17 cellular contexts compared by ENCODE assay signal in genomic region chr1:1225913-1226312, GRCh38. TPM values are rescaled to one million over a fixed set of nuclear protein-coding genes. Genes with fewer than 3 reads are reported as not detected.
A peak's percentile ranks its signal among the peaks of the same experiment; 100 is the strongest.
DNase-seq lines count a peak whose midpoint lies in the region; ATAC-seq, FAIRE-seq and TF ChIP-seq lines count a peak whose summit lies in the region.
"Had no signal": no experiment of that assay in that cellular context is flagged by ENCODE, and none has a peak within 500 bp of the region (broad histone marks: within the 10 kb centered on the region; RNA-seq: fewer than 3 reads in every experiment).

No MANE protein-coding gene starts in this region.

- H3K9me2 ChIP-seq in HCT116 (ENCODE audit: insufficient read depth): no peaks in the 10 kb centered on the region

- no peak for TF ChIP-seq POLR2A in HCT116 (IDR thresholded peaks at IDR 0.05; ENCODE audit: borderline replicate concordance, extremely low read depth, insufficient read depth, insufficient read length)
- no peak for TF ChIP-seq POLR2A in K562 (conservative IDR thresholded peaks at IDR 0.05)
- TF ChIP-seq POLR2A in esophagus muscularis mucosa (IDR thresholded peaks at IDR 0.05; ENCODE audit: low read depth): no peak

- TF ChIP-seq EP300 in K562 (IDR thresholded peaks at IDR 0.05; ENCODE audit: low read length): no peak
- TF ChIP-seq EP300 in esophagus muscularis mucosa (IDR thresholded peaks at IDR 0.05): no peak

- H3K4me3 ChIP-seq in HCT116 (replicated peaks in 1 of 2; ENCODE audit: low read depth in 1 of 2, low read length in 2 of 2) (no peak overlapping the region), K562 (no peak overlapping the region), trophoblast cell (ENCODE audit: low read depth, low read length) (peak overlapping the region; percentile 28), esophagus muscularis mucosa (no peak overlapping the region)
- H3K4me3 ChIP-seq: A549 had no signal

- H3K36me3 ChIP-seq in HCT116 (ENCODE audit: control insufficient read depth in 1 of 2, insufficient read depth in 2 of 2, low read length in 2 of 2) (peaks cover 25 to 30% of the 10 kb centered on the region in 2 experiments), K562 (ENCODE audit: control insufficient read depth, insufficient read depth, low read length) (peaks cover 90% of the 10 kb centered on the region; the same call in 2 of the 3 replicates), trophoblast cell (ENCODE audit: control insufficient read depth in 1 of 2, insufficient read depth in 2 of 2, low read length in 2 of 2) (peaks cover 68 to 79% of the 10 kb centered on the region in 2 experiments), esophagus muscularis mucosa (peaks cover 53 to 85% (median 80%) of the 10 kb centered on the region in 4 donors)

- H3K9me1 ChIP-seq in K562 (ENCODE audit: control insufficient read depth, insufficient read depth, low read length): no peaks in the 10 kb centered on the region

- no peak overlapping the region for H3K23ac ChIP-seq in trophoblast cell (ENCODE audit: low read length)

- no peak overlapping the region for H4K8ac ChIP-seq in trophoblast cell (ENCODE audit: low read depth, low read length)

- H3K9ac ChIP-seq in HCT116 (ENCODE audit: low read length) (no peak overlapping the region), K562 (ENCODE audit: insufficient read depth in 1 of 2, low read depth in 2 of 2, low read length in 2 of 2) (no peak overlapping the region), trophoblast cell (ENCODE audit: low read length) (no peak overlapping the region)

- POLR2A ChIA-PET in HCT116 (lab: Charles Lee): no interaction called here
- POLR2A ChIA-PET in K562 (lab: Yijun Ruan, JAX): interaction anchor here (0.6 to 1.8 kb wide), 5 partner anchors 10 to 100 kb away, joined by 3 to 7 read pairs (median 3); no protein-coding TSS in a partner anchor

- H3K27ac ChIP-seq in HCT116 (ENCODE audit: low read depth, low read length): peak overlapping the region; percentile 18; the same call in 1 of the 2 replicates
- no peak overlapping the region for H3K27ac ChIP-seq in K562 (ENCODE audit: extremely low read depth, low read depth, low read length)
- H3K27ac ChIP-seq in trophoblast cell (ENCODE audit: low read depth, low read length): no peak overlapping the region
- H3K27ac ChIP-seq in esophagus muscularis mucosa (replicated peaks in 1 of 4): no peak overlapping the region
- H3K27ac ChIP-seq: A549 had no signal

- intact Hi-C loops in HCT116 (cut with micrococcal nuclease): no loop called here
- intact Hi-C loops in K562 (cut with micrococcal nuclease): no loop called here
- intact Hi-C loops in esophagus muscularis mucosa (cut with DNase I): no loop called here

- H4K20me1 ChIP-seq in HCT116 (ENCODE audit: insufficient read depth): no peaks in the 10 kb centered on the region
- H4K20me1 ChIP-seq in K562 (replicated peaks; ENCODE audit: control insufficient read depth, insufficient read depth, low read length): peaks cover 9% of the 10 kb centered on the region; the same call in 1 of the 2 replicates

- no peaks in the 10 kb centered on the region for H3K27me3 ChIP-seq in HCT116 (ENCODE audit: insufficient read depth, low read length)
- H3K27me3 ChIP-seq in K562 (ENCODE audit: control insufficient read depth in 2 of 2, insufficient read depth in 2 of 2, low read length in 2 of 2): no peaks in the 10 kb centered on the region
- H3K27me3 ChIP-seq in trophoblast cell (ENCODE audit: insufficient read depth, low read length): no peaks in the 10 kb centered on the region
- H3K27me3 ChIP-seq in esophagus muscularis mucosa: no peaks in the 10 kb centered on the region

- H3K27ac Mint-ChIP-seq in activated naive CD4-positive, alpha-beta T cell treated with anti-CD3 and anti-CD28 coated beads, Interleukin-2, amount 50 U/mL, for 24 hours: no peak overlapping the region
- H3K27ac Mint-ChIP-seq in activated naive CD4-positive, alpha-beta T cell treated with anti-CD3 and anti-CD28 coated beads, Interleukin-2, amount 50 U/mL, for 72 hours: peak overlapping the region in 1 of 2 donors; percentile 44

- no TSS peak for BruUV-seq in HCT116 (replicated peaks; lab: Mats Ljungman, UMichigan)
- BruUV-seq in K562 (replicated peaks; lab: Mats Ljungman, UMichigan): no TSS peak

- DNase-seq in activated naive CD4-positive, alpha-beta T cell treated with anti-CD3 and anti-CD28 coated beads, Interleukin-2, amount 50 U/mL, for 72 hours (ENCODE audit: low spot score in 2 of 2): no peak
- no peak for DNase-seq in HCT116 (ENCODE audit: low read depth, low spot score)
- no peak for DNase-seq in K562 (ENCODE audit: extremely low read depth in 1 of 4, low spot score in 3 of 4)
- no peak for DNase-seq in trophoblast cell
- no peak for DNase-seq in esophagus muscularis mucosa (ENCODE audit: extremely low spot score)
- no peak for DNase-seq in COR-L47 (lab: John Stamatoyannopoulos, UW)
- no peak for DNase-seq in NK-92 treated with Interleukin-12 subunit alpha and Interleukin-12 subunit beta, amount 100 ng/mL, for 24 hours (lab: John Stamatoyannopoulos, UW)
- DNase-seq: GDM1, Kasumi-1, NCI-H1417, NCI-H2171 treated with DMSO at 0.1 percent for 48 hours, NCI-H510A treated with DMSO at 0.1 percent for 48 hours had no signal

- no peak overlapping the region for H2BK5ac ChIP-seq in trophoblast cell (ENCODE audit: low read depth, low read length, poor library complexity)

- no peak for FAIRE-seq in K562 (lab: Jason Lieb, UNC)
- FAIRE-seq: A549, RCC 7860 had no signal

- H3K4ac ChIP-seq in trophoblast cell (ENCODE audit: low read depth, low read length): no peak overlapping the region

- 96% methylated on average over 18 of the region's 18 CpGs for WGBS in K562 (ENCODE audit: insufficient coverage, low coverage, missing lambda C conversion rate)
- WGBS in trophoblast cell (ENCODE audit: extremely low coverage, insufficient coverage, insufficient read length): no CpG with 5 or more reads among the region's 18 CpGs
- 89% methylated on average over 18 of the region's 18 CpGs for WGBS in esophagus muscularis mucosa

- H3K4me1 ChIP-seq in HCT116 (ENCODE audit: control insufficient read depth in 1 of 2, insufficient read depth in 2 of 2, low read length in 2 of 2) (peaks cover 3 to 11% of the 10 kb centered on the region in 2 experiments; a peak in 1 of 4 replicates), K562 (replicated peaks in 1 of 2; ENCODE audit: control insufficient read depth in 2 of 2, insufficient read depth in 2 of 2, low read length in 2 of 2) (peaks cover 5 to 66% of the 10 kb centered on the region in 2 experiments; a peak in 4 of 5 replicates), trophoblast cell (ENCODE audit: control insufficient read depth in 1 of 2, insufficient read depth in 2 of 2, low read length in 2 of 2) (peaks cover 3% of the 10 kb centered on the region in 2 experiments), esophagus muscularis mucosa (peaks cover 20 to 51% (median 37%) of the 10 kb centered on the region in 4 donors)

- H2BK12ac ChIP-seq in trophoblast cell (ENCODE audit: low read length): no peak overlapping the region

- TF ChIP-seq RAD21 in HCT116 (IDR thresholded peaks at IDR 0.05; ENCODE audit: low read depth): no peak
- TF ChIP-seq RAD21 in K562 (CRISPR knock-in tag; conservative IDR thresholded peaks at IDR 0.05 in 1 of 2, IDR thresholded peaks at IDR 0.05 in 1 of 2): no peak

- TF ChIP-seq CTCF in HCT116 (IDR thresholded peaks at IDR 0.05 in 2 of 3, conservative IDR thresholded peaks at IDR 0.05 in 1 of 3; ENCODE audit: borderline replicate concordance in 1 of 3, insufficient read depth in 1 of 3, low read depth in 2 of 3, low read length in 2 of 3): no peak
- no peak for TF ChIP-seq CTCF in K562 (IDR thresholded peaks at IDR 0.05 in 2 of 3, conservative IDR thresholded peaks at IDR 0.05 in 1 of 3; ENCODE audit: insufficient read depth in 2 of 3, low read depth in 1 of 3, low read length in 3 of 3)
- TF ChIP-seq CTCF in esophagus muscularis mucosa (IDR thresholded peaks at IDR 0.05): no peak

- no peak overlapping the region for H4K12ac ChIP-seq in trophoblast cell (ENCODE audit: low read depth, low read length)

- H3K14ac ChIP-seq in trophoblast cell (ENCODE audit: low read length): no peak overlapping the region

- no peak overlapping the region for H4K91ac ChIP-seq in trophoblast cell (ENCODE audit: low read depth, low read length)

- H3K4me2 ChIP-seq in HCT116 (ENCODE audit: low read length) (no peak overlapping the region), K562 (ENCODE audit: insufficient read depth, low read length) (no peak overlapping the region), trophoblast cell (ENCODE audit: low read length) (no peak overlapping the region)
- H3K4me2 ChIP-seq: A549 had no signal

- no peak overlapping the region for H2BK120ac ChIP-seq in trophoblast cell (ENCODE audit: insufficient read depth, low read length, poor library complexity)

- CTCF ChIA-PET in HCT116 (lab: Charles Lee) (no interaction called here), K562 (lab: Yijun Ruan, JAX; ENCODE audit: low intra/inter-chr PET ratio) (no interaction called here)

- H3K36me3 Mint-ChIP-seq in activated naive CD4-positive, alpha-beta T cell treated with anti-CD3 and anti-CD28 coated beads, Interleukin-2, amount 50 U/mL, for 24 hours: peaks cover 19% of the 10 kb centered on the region
- H3K36me3 Mint-ChIP-seq in activated naive CD4-positive, alpha-beta T cell treated with anti-CD3 and anti-CD28 coated beads, Interleukin-2, amount 50 U/mL, for 72 hours: peaks cover 26 to 33% of the 10 kb centered on the region in 2 donors

- H2AFZ ChIP-seq in HCT116 (ENCODE audit: low read depth, low read length, poor library complexity, severe bottlenecking) (no peak overlapping the region), K562 (ENCODE audit: low read depth, low read length) (no peak overlapping the region), trophoblast cell (ENCODE audit: insufficient read depth, low read length, poor library complexity) (no peak overlapping the region)

- ATAC-seq in activated naive CD4-positive, alpha-beta T cell treated with anti-CD3 and anti-CD28 coated beads, Interleukin-2, amount 50 U/mL, for 72 hours: no peak
- no peak for ATAC-seq in HCT116
- no peak for ATAC-seq in K562
- ATAC-seq: A549 had no signal

- in situ Hi-C loops in K562 (cut with MboI): no loop called here

- H3K4me1 Mint-ChIP-seq in activated naive CD4-positive, alpha-beta T cell treated with anti-CD3 and anti-CD28 coated beads, Interleukin-2, amount 50 U/mL, for 24 hours: peaks cover 34% of the 10 kb centered on the region

- no peak overlapping the region for H2AK5ac ChIP-seq in trophoblast cell (ENCODE audit: low read length)

- no peaks in the 10 kb centered on the region for H3K9me3 Mint-ChIP-seq in activated naive CD4-positive, alpha-beta T cell treated with anti-CD3 and anti-CD28 coated beads, Interleukin-2, amount 50 U/mL, for 24 hours
- no peaks in the 10 kb centered on the region for H3K9me3 Mint-ChIP-seq in activated naive CD4-positive, alpha-beta T cell treated with anti-CD3 and anti-CD28 coated beads, Interleukin-2, amount 50 U/mL, for 72 hours

- H3K4me3 Mint-ChIP-seq in activated naive CD4-positive, alpha-beta T cell treated with anti-CD3 and anti-CD28 coated beads, Interleukin-2, amount 50 U/mL, for 24 hours: peak overlapping the region; percentile 23
- H3K4me3 Mint-ChIP-seq: CD14-positive monocyte had no signal

- H3K79me1 ChIP-seq in trophoblast cell (ENCODE audit: low read length): no peaks in the 10 kb centered on the region

- RAD21 ChIA-PET in HCT116 (lab: Charles Lee; ENCODE audit: low non-redundant PET in 1 of 2, low total read pairs in 2 of 2, uncharacterized antibody in 2 of 2, unreplicated experiment in 2 of 2): no interaction called here

- H3K9me3 ChIP-seq in HCT116 (ENCODE audit: control insufficient read depth in 1 of 2, insufficient read depth in 1 of 2, low read depth in 1 of 2, low read length in 2 of 2) (no peaks in the 10 kb centered on the region), K562 (replicated peaks; ENCODE audit: control insufficient read depth, insufficient read depth, low read depth, low read length) (no peaks in the 10 kb centered on the region), trophoblast cell (ENCODE audit: insufficient read depth, low read depth, low read length) (peaks cover 6% of the 10 kb centered on the region), esophagus muscularis mucosa (no peaks in the 10 kb centered on the region)
- H3K9me3 ChIP-seq: A549 had no signal

- no peak overlapping the region for H3K18ac ChIP-seq in trophoblast cell (ENCODE audit: low read length)

- H3K79me2 ChIP-seq in HCT116 (ENCODE audit: insufficient read depth, low read length) (peaks cover 76% of the 10 kb centered on the region), K562 (ENCODE audit: control insufficient read depth, insufficient read depth, low read length) (peaks cover 69% of the 10 kb centered on the region), trophoblast cell (ENCODE audit: control insufficient read depth, insufficient read depth, low read length, poor library complexity) (no peaks in the 10 kb centered on the region)

- H3K27me3 Mint-ChIP-seq in activated naive CD4-positive, alpha-beta T cell treated with anti-CD3 and anti-CD28 coated beads, Interleukin-2, amount 50 U/mL, for 24 hours: no peaks in the 10 kb centered on the region

RNA-seq across cellular contexts. Expression of gene SDF4, which starts 5.9 kb away (rescaled TPM):
- 100 to 1,000 TPM in 1 of 2 donors, 10 to 100 TPM in 1; 68.4 to 144 TPM for total RNA-seq in activated naive CD4-positive, alpha-beta T cell treated with anti-CD3 and anti-CD28 coated beads, Interleukin-2, amount 50 U/mL, for 72 hours
- 133 TPM for total RNA-seq in HCT116 (2021; ENCODE audit: unreplicated experiment)
- 118 and 119 TPM in 2 replicates for polyA plus RNA-seq in HCT116 (2012)
- total RNA-seq in K562 (2011; cell fraction: chromatin; rRNA removed; ENCODE audit: low replicate concordance): 114 and 239 TPM in 2 replicates
- total RNA-seq in K562 (2011; cell fraction: nucleolus; rRNA removed): 360 and 385 TPM in 2 replicates
- total RNA-seq in K562 (2011; cell fraction: nucleoplasm; rRNA removed): 146 and 213 TPM in 2 replicates
- 82.6 and 118 TPM in 2 replicates for total RNA-seq in K562 (2014; rRNA removed)
- total RNA-seq in K562 (2014; rRNA removed; fragmentation: Illumina TruSeq; extraction: Trizol): 18.1 and 30.3 TPM in 2 replicates
- 62.2 and 65.2 TPM in 2 replicates for total RNA-seq in K562 (2015; rRNA removed; fragmentation: Illumina TruSeq; extraction: Trizol)
- total RNA-seq in K562 (2021): 152 and 160 TPM in 2 replicates
- polyA plus RNA-seq in K562 (2011; rRNA removed): 43.8 and 77.2 TPM in 2 replicates
- 44.3 and 73.9 TPM in 2 replicates for polyA plus RNA-seq in K562 (2011; cell fraction: cytosol; rRNA removed)
- 122 and 161 TPM in 2 replicates for polyA plus RNA-seq in K562 (2011; cell fraction: nucleus; rRNA removed)
- 112 and 208 TPM in 2 replicates for polyA plus RNA-seq in K562 (2012)
- polyA plus RNA-seq in K562 (2014; fragmentation: Illumina TruSeq; extraction: Trizol): 66.0 and 88.1 TPM in 2 replicates
- 1 to 10 TPM in 1 of 2 experiments, under 1 TPM in 1; 0.35 to 4.9 TPM for polyA plus RNA-seq in K562 (2014; fragmentation: Nextera tagmentation; extraction: Ambion mirVana)
- polyA plus RNA-seq in K562 (2014; rRNA removed): 93.4 and 101 TPM in 2 replicates
- polyA minus RNA-seq in K562 (2011; rRNA and poly(A)+ RNA removed): 59.1 and 63.4 TPM in 2 replicates
- 37.0 and 61.3 TPM in 2 replicates for polyA minus RNA-seq in K562 (2011; cell fraction: cytosol; rRNA and poly(A)+ RNA removed)
- 48.9 and 83.4 TPM in 2 replicates for polyA minus RNA-seq in K562 (2011; cell fraction: nucleus; rRNA and poly(A)+ RNA removed)
- polyA plus RNA-seq in trophoblast cell (2013): 136 and 142 TPM in 2 replicates
- 100 to 1,000 TPM in 3 of 4 donors, 10 to 100 TPM in 1; 88.5 to 125 (median 107) TPM for total RNA-seq in esophagus muscularis mucosa

RNA-seq across cellular contexts. Expression of gene B3GALT6, which starts 6.1 kb away (rescaled TPM):
- total RNA-seq in activated naive CD4-positive, alpha-beta T cell treated with anti-CD3 and anti-CD28 coated beads, Interleukin-2, amount 50 U/mL, for 72 hours: 10 to 100 TPM in 1 of 2 donors, 1 to 10 TPM in 1; 9.0 to 12.5 TPM
- total RNA-seq in HCT116 (2021; ENCODE audit: unreplicated experiment) (16.3 TPM), K562 (2014; rRNA removed) (29.8 and 33.0 TPM in 2 replicates), K562 (2014; rRNA removed; fragmentation: Illumina TruSeq; extraction: Trizol) (6.8 and 9.0 TPM in 2 replicates), K562 (2015; rRNA removed; fragmentation: Illumina TruSeq; extraction: Trizol) (12.8 and 13.9 TPM in 2 replicates), K562 (2021) (27.9 and 28.1 TPM in 2 replicates), esophagus muscularis mucosa (10 to 100 TPM; 10.4 to 24.6 (median 21.0) TPM)
- polyA plus RNA-seq in HCT116 (2012): 7.1 and 7.8 TPM in 2 replicates
- 17.5 and 35.5 TPM in 2 replicates for total RNA-seq in K562 (2011; cell fraction: chromatin; rRNA removed; ENCODE audit: low replicate concordance)
- 36.8 and 43.7 TPM in 2 replicates for total RNA-seq in K562 (2011; cell fraction: nucleolus; rRNA removed)
- 21.1 and 24.3 TPM in 2 replicates for total RNA-seq in K562 (2011; cell fraction: nucleoplasm; rRNA removed)
- polyA plus RNA-seq in K562 (2011; rRNA removed) (5.6 and 7.8 TPM in 2 replicates), K562 (2014; fragmentation: Illumina TruSeq; extraction: Trizol) (8.4 and 9.9 TPM in 2 replicates), K562 (2014; fragmentation: Nextera tagmentation; extraction: Ambion mirVana) (1 to 10 TPM in 1 of 2 experiments, under 1 TPM in 1; 0.68 to 1.0 TPM), K562 (2014; rRNA removed) (15.8 and 17.2 TPM in 2 replicates)
- 10.2 and 34.2 TPM in 2 replicates for polyA plus RNA-seq in K562 (2011; cell fraction: cytosol; rRNA removed)
- polyA plus RNA-seq in K562 (2011; cell fraction: nucleus; rRNA removed): 7.7 and 12.7 TPM in 2 replicates
- 13.9 and 16.7 TPM in 2 replicates for polyA plus RNA-seq in K562 (2012)
- polyA minus RNA-seq in K562 (2011; rRNA and poly(A)+ RNA removed): 6.9 and 10.1 TPM in 2 replicates
- 9.6 and 12.9 TPM in 2 replicates for polyA minus RNA-seq in K562 (2011; cell fraction: cytosol; rRNA and poly(A)+ RNA removed)
- 23.0 and 24.2 TPM in 2 replicates for polyA minus RNA-seq in K562 (2011; cell fraction: nucleus; rRNA and poly(A)+ RNA removed)
- 16.1 and 16.2 TPM in 2 replicates for polyA plus RNA-seq in trophoblast cell (2013)

RNA-seq across cellular contexts. Expression of gene TNFRSF4, which starts 12.0 kb away (rescaled TPM):
- total RNA-seq in activated naive CD4-positive, alpha-beta T cell treated with anti-CD3 and anti-CD28 coated beads, Interleukin-2, amount 50 U/mL, for 72 hours: 100 to 1,000 TPM; 166 to 176 TPM
- 0.37 TPM for total RNA-seq in HCT116 (2021; ENCODE audit: unreplicated experiment)
- polyA plus RNA-seq in HCT116 (2012): 0.09 TPM in 1 of 2 replicates, not detected in the other
- total RNA-seq in K562 (2011; cell fraction: chromatin; rRNA removed; ENCODE audit: low replicate concordance): 0.44 TPM in 1 of 2 replicates, not detected in the other
- total RNA-seq in K562 (2011; cell fraction: nucleolus; rRNA removed): 0.66 and 1.7 TPM in 2 replicates
- not detected in 2 replicates for total RNA-seq in K562 (2011; cell fraction: nucleoplasm; rRNA removed)
- total RNA-seq in K562 (2014; rRNA removed): 0.23 TPM in 1 of 2 replicates, not detected in the other
- not detected in 2 replicates for total RNA-seq in K562 (2014; rRNA removed; fragmentation: Illumina TruSeq; extraction: Trizol)
- 0.07 TPM in 1 of 2 replicates, not detected in the other for total RNA-seq in K562 (2015; rRNA removed; fragmentation: Illumina TruSeq; extraction: Trizol)
- total RNA-seq in K562 (2021): 0.44 and 0.47 TPM in 2 replicates
- polyA plus RNA-seq in K562 (2011; rRNA removed): 0.08 TPM in 1 of 2 replicates, not detected in the other
- 0.19 and 0.39 TPM in 2 replicates for polyA plus RNA-seq in K562 (2011; cell fraction: cytosol; rRNA removed)
- 0.74 and 1.3 TPM in 2 replicates for polyA plus RNA-seq in K562 (2011; cell fraction: nucleus; rRNA removed)
- 0.65 TPM in 1 of 2 replicates, not detected in the other for polyA plus RNA-seq in K562 (2012)
- not detected in 2 replicates for polyA plus RNA-seq in K562 (2014; fragmentation: Illumina TruSeq; extraction: Trizol)
- not detected for polyA plus RNA-seq in K562 (2014; fragmentation: Nextera tagmentation; extraction: Ambion mirVana)
- 0.16 TPM in 1 of 2 replicates, not detected in the other for polyA plus RNA-seq in K562 (2014; rRNA removed)
- not detected in 2 replicates for polyA minus RNA-seq in K562 (2011; rRNA and poly(A)+ RNA removed)
- polyA minus RNA-seq in K562 (2011; cell fraction: cytosol; rRNA and poly(A)+ RNA removed): not detected in 2 replicates
- polyA minus RNA-seq in K562 (2011; cell fraction: nucleus; rRNA and poly(A)+ RNA removed): 0.22 and 0.27 TPM in 2 replicates
- 0.07 and 0.08 TPM in 2 replicates for polyA plus RNA-seq in trophoblast cell (2013)
- 1 to 10 TPM in 2 of 4 donors, under 1 TPM in 2; 0.50 to 2.1 (median 0.93) TPM for total RNA-seq in esophagus muscularis mucosa
- total RNA-seq: H4 had no signal
- polyA plus RNA-seq: A549, CD14-positive monocyte had no signal

RNA-seq across cellular contexts. Expression of gene TNFRSF18, which starts 19.5 kb away (rescaled TPM):
- 100 to 1,000 TPM in 1 of 2 donors, 10 to 100 TPM in 1; 43.6 to 250 TPM for total RNA-seq in activated naive CD4-positive, alpha-beta T cell treated with anti-CD3 and anti-CD28 coated beads, Interleukin-2, amount 50 U/mL, for 72 hours
- 56.2 TPM for total RNA-seq in HCT116 (2021; ENCODE audit: unreplicated experiment)
- polyA plus RNA-seq in HCT116 (2012): 52.4 and 63.6 TPM in 2 replicates
- not detected in 2 replicates for total RNA-seq in K562 (2011; cell fraction: chromatin; rRNA removed; ENCODE audit: low replicate concordance)
- 0.50 TPM in 1 of 2 replicates, not detected in the other for total RNA-seq in K562 (2011; cell fraction: nucleolus; rRNA removed)
- not detected in 2 replicates for total RNA-seq in K562 (2011; cell fraction: nucleoplasm; rRNA removed)
- total RNA-seq in K562 (2014; rRNA removed): not detected in 2 replicates
- total RNA-seq in K562 (2014; rRNA removed; fragmentation: Illumina TruSeq; extraction: Trizol): not detected in 2 replicates
- total RNA-seq in K562 (2015; rRNA removed; fragmentation: Illumina TruSeq; extraction: Trizol): not detected in 2 replicates
- total RNA-seq in K562 (2021): 0.27 TPM in 1 of 2 replicates, not detected in the other
- not detected in 2 replicates for polyA plus RNA-seq in K562 (2011; rRNA removed)
- polyA plus RNA-seq in K562 (2011; cell fraction: cytosol; rRNA removed): not detected in 2 replicates
- polyA plus RNA-seq in K562 (2011; cell fraction: nucleus; rRNA removed): 0.25 and 0.26 TPM in 2 replicates
- 0.19 TPM in 1 of 2 replicates, not detected in the other for polyA plus RNA-seq in K562 (2012)
- polyA plus RNA-seq in K562 (2014; fragmentation: Illumina TruSeq; extraction: Trizol): not detected in 2 replicates
- polyA plus RNA-seq in K562 (2014; fragmentation: Nextera tagmentation; extraction: Ambion mirVana): not detected
- 0.24 TPM in 1 of 2 replicates, not detected in the other for polyA plus RNA-seq in K562 (2014; rRNA removed)
- polyA minus RNA-seq in K562 (2011; rRNA and poly(A)+ RNA removed): not detected in 2 replicates
- polyA minus RNA-seq in K562 (2011; cell fraction: cytosol; rRNA and poly(A)+ RNA removed): not detected in 2 replicates
- not detected in 2 replicates for polyA minus RNA-seq in K562 (2011; cell fraction: nucleus; rRNA and poly(A)+ RNA removed)
- polyA plus RNA-seq in trophoblast cell (2013): not detected in 2 replicates
- under 1 TPM in 2 of 4 donors, not detected in 2; 0.29 to 0.66 TPM for total RNA-seq in esophagus muscularis mucosa
- total RNA-seq: H4 had no signal
- polyA plus RNA-seq: A549, CD14-positive monocyte had no signal

RNA-seq across cellular contexts. Expression of gene C1QTNF12, which starts 20.6 kb away (rescaled TPM):
- 10 to 100 TPM in 1 of 2 donors, 1 to 10 TPM in 1; 4.0 to 17.7 TPM for total RNA-seq in activated naive CD4-positive, alpha-beta T cell treated with anti-CD3 and anti-CD28 coated beads, Interleukin-2, amount 50 U/mL, for 72 hours
- total RNA-seq in HCT116 (2021; ENCODE audit: unreplicated experiment): 6.9 TPM
- 4.1 and 4.2 TPM in 2 replicates for polyA plus RNA-seq in HCT116 (2012)
- total RNA-seq in K562 (2011; cell fraction: chromatin; rRNA removed; ENCODE audit: low replicate concordance): 2.5 and 12.6 TPM in 2 replicates
- 9.5 and 10.8 TPM in 2 replicates for total RNA-seq in K562 (2011; cell fraction: nucleolus; rRNA removed)
- total RNA-seq in K562 (2011; cell fraction: nucleoplasm; rRNA removed): 4.3 and 7.0 TPM in 2 replicates
- 1.3 and 1.6 TPM in 2 replicates for total RNA-seq in K562 (2014; rRNA removed)
- total RNA-seq in K562 (2014; rRNA removed; fragmentation: Illumina TruSeq; extraction: Trizol): not detected in 2 replicates
- total RNA-seq in K562 (2015; rRNA removed; fragmentation: Illumina TruSeq; extraction: Trizol): 0.58 and 0.75 TPM in 2 replicates
- 2.2 and 3.7 TPM in 2 replicates for total RNA-seq in K562 (2021)
- polyA plus RNA-seq in K562 (2011; rRNA removed): 0.43 and 1.1 TPM in 2 replicates
- 0.50 and 1.2 TPM in 2 replicates for polyA plus RNA-seq in K562 (2011; cell fraction: cytosol; rRNA removed)
- 18.7 and 21.7 TPM in 2 replicates for polyA plus RNA-seq in K562 (2011; cell fraction: nucleus; rRNA removed)
- 1.6 and 4.8 TPM in 2 replicates for polyA plus RNA-seq in K562 (2012)
- 1.1 TPM in 1 of 2 replicates, not detected in the other for polyA plus RNA-seq in K562 (2014; fragmentation: Illumina TruSeq; extraction: Trizol)
- polyA plus RNA-seq in K562 (2014; fragmentation: Nextera tagmentation; extraction: Ambion mirVana): under 1 TPM in 1 of 2 experiments, not detected in 1; 0.11 TPM
- 1.3 and 4.3 TPM in 2 replicates for polyA plus RNA-seq in K562 (2014; rRNA removed)
- not detected in 2 replicates for polyA minus RNA-seq in K562 (2011; rRNA and poly(A)+ RNA removed)
- not detected in 2 replicates for polyA minus RNA-seq in K562 (2011; cell fraction: cytosol; rRNA and poly(A)+ RNA removed)
- polyA minus RNA-seq in K562 (2011; cell fraction: nucleus; rRNA and poly(A)+ RNA removed): 1.1 and 1.8 TPM in 2 replicates
- polyA plus RNA-seq in trophoblast cell (2013): 2.4 and 3.2 TPM in 2 replicates
- total RNA-seq in esophagus muscularis mucosa: under 1 TPM in 2 of 4 donors, not detected in 2; 0.33 to 0.52 TPM
- total RNA-seq: H4 had no signal
- polyA plus RNA-seq: CD14-positive monocyte had no signal

Comparison
In these comparisons a context has a peak if more than half of its experiments do, and no peak if none do; other contexts are left out.
1. RNA of gene TNFRSF4, which starts 12.0 kb away (total RNA-seq): 166 to 176 TPM in activated naive CD4-positive, alpha-beta T cell treated with anti-CD3 and anti-CD28 coated beads, Interleukin-2, amount 50 U/mL, for 72 hours; 0.50 to 2.1 TPM in esophagus muscularis mucosa, 0.37 TPM in HCT116 (single experiment) and 0.07 to 1.7 TPM in K562; every median in the first group is over 10 times any median in the second.